9 cellular contexts compared by ENCODE assay signal in the genomic region with DNA sequence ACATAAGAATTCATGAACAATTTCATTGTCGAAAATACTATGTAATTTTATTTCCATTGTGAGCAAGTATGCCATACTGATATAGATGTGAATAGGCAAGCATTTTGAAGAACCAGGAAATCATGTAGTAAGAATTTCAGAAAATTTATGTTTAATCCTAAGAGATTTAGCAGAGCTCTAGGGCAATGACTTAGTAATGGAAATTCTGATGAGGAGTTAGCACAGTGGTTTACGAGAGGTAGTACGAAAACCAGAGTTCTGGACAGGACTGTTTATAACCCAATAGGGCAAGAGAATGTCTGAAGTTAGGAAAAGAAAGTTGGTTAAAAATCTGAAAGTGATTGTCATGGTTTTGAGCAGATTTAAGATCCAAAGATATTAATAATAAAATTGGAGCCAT.
"Had no signal": no experiment of that assay in that cellular context is flagged by ENCODE, and none has a peak within 500 bp of the region (broad histone marks: within the 10 kb centered on the region; RNA-seq: fewer than 3 reads in every experiment).

No MANE protein-coding gene starts in this region.

- H2AFZ ChIP-seq: GM23248, GM23338 had no signal

- H3K4me1 ChIP-seq: HAP-1 had no signal

- DNase-seq: GM23248, GOT3, H7, H9, HCEC 1CT, HFFc6 had no signal

- ATAC-seq: GM23338, HCT116 had no signal

- H3K4me3 ChIP-seq: GM23248, GM23338, HAP-1 had no signal

- H3K9ac ChIP-seq: GM23248 had no signal

- H3K4me2 ChIP-seq: GM23338 had no signal

- H3K36me3 ChIP-seq: HAP-1 had no signal

- H3K27ac ChIP-seq: GM23248 had no signal

- H3K9me3 ChIP-seq: HAP-1 had no signal
